ENCODE assay signal across 11 cellular contexts in the genomic region with DNA sequence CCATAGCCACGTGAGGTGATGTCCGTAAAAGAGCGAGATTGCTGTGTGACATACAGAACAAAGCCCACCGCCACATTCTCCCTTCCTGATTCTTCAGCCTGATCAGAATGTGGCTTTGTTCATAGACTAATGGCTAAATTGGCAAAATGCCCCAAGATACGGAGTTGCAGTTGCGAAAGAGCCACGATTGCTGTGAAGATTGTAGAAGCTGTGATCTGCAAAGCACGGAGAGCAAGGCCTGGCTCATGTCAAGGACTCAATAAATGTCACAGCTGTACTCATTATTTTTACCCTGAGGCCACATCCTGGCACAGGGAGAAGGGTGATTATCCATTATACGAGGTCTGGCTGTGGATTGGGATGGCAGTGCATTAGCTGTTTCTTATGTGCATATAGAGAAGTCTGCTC. TPM values are rescaled to one million over a fixed set of nuclear protein-coding genes. Genes with fewer than 3 reads are reported as not detected.
A peak's percentile ranks its signal among the peaks of the same experiment; 100 is the strongest.
DNase-seq lines count a peak whose midpoint lies in the region; ATAC-seq and TF ChIP-seq lines count a peak whose summit lies in the region.
"Had no signal": no experiment of that assay in that cellular context is flagged by ENCODE, and none has a peak within 500 bp of the region (broad histone marks: within the 10 kb centered on the region; RNA-seq: fewer than 3 reads in every experiment).

No MANE protein-coding gene starts in this region.

- peak overlapping the region; percentile 70 for H3K27ac ChIP-seq in A673 (ENCODE audit: low read depth, low read length, poor library complexity, severe bottlenecking)
- H3K27ac ChIP-seq in CD8-positive, alpha-beta T cell (ENCODE audit: low read depth, low read length) = no peak overlapping the region
- H3K27ac ChIP-seq: brain microvascular endothelial cell had no signal

- H3K36me3 ChIP-seq in A673 (ENCODE audit: insufficient read depth, low read length, poor library complexity, severe bottlenecking) = no peaks in the 10 kb centered on the region
- no peaks in the 10 kb centered on the region for H3K36me3 ChIP-seq in CD8-positive, alpha-beta T cell (ENCODE audit: insufficient read depth, low read length)
- H3K36me3 ChIP-seq: brain microvascular endothelial cell had no signal

- no peaks in the 10 kb centered on the region for H3K9me3 ChIP-seq in A673 (ENCODE audit: low read depth, low read length, poor library complexity, severe bottlenecking)
- no peaks in the 10 kb centered on the region for H3K9me3 ChIP-seq in CD8-positive, alpha-beta T cell (ENCODE audit: low read length)

- POLR2A ChIA-PET in A673 (lab: Charles Lee; ENCODE audit: low non-redundant PET) = interaction anchor here (0.6 kb wide), 1 partner anchor 19 kb away, joined by 10 read pairs; no protein-coding TSS in a partner anchor
- POLR2A ChIA-PET in CD8-positive, alpha-beta T cell (lab: Charles Lee) = no interaction called here

- intact Hi-C loops in A673 (cut with micrococcal nuclease; ENCODE audit: unreplicated experiment) (no loop called here), left colon (cut with DNase I, micrococcal nuclease) (no loop called here)
- intact Hi-C loops in CD8-positive, alpha-beta T cell (cut with DNase I, micrococcal nuclease) = no loop called here

- H3K36me3 Mint-ChIP-seq in HFFc6 (ENCODE audit: low read depth) = no peaks in the 10 kb centered on the region
- H3K36me3 Mint-ChIP-seq in CD8-positive, alpha-beta T cell = no peaks in the 10 kb centered on the region
- H3K36me3 Mint-ChIP-seq: CD4-positive, CD25-positive, alpha-beta regulatory T cell had no signal

- no peaks in the 10 kb centered on the region for H3K27me3 ChIP-seq in A673 (replicated peaks; ENCODE audit: insufficient read depth, low read depth, low read length, poor library complexity)
- H3K27me3 ChIP-seq in CD8-positive, alpha-beta T cell (ENCODE audit: insufficient read depth, low read length) = no peaks in the 10 kb centered on the region
- H3K27me3 ChIP-seq: brain microvascular endothelial cell had no signal

- H3K4me3 Mint-ChIP-seq in HFFc6 = no peak overlapping the region
- no peak overlapping the region for H3K4me3 Mint-ChIP-seq in CD8-positive, alpha-beta T cell
- H3K4me3 Mint-ChIP-seq: activated CD8-positive, alpha-beta T cell treated with anti-CD3 and anti-CD28 coated beads, Interleukin-2, amount 10 ng/mL, durations not matched to agents 7 days and 5 days; CD4-positive, CD25-positive, alpha-beta regulatory T cell had no signal

- peaks cover 10% of the 10 kb centered on the region for H3K4me1 Mint-ChIP-seq in HFFc6 (ENCODE audit: low read depth)
- peaks cover 11% of the 10 kb centered on the region for H3K4me1 Mint-ChIP-seq in CD8-positive, alpha-beta T cell (ENCODE audit: low read depth)

- TF ChIP-seq CTCF in A673 (conservative IDR thresholded peaks at IDR 0.05; ENCODE audit: low read depth, low read length) (no peak), HFFc6 (IDR thresholded peaks at IDR 0.05) (no peak)
- TF ChIP-seq CTCF in CD8-positive, alpha-beta T cell (IDR thresholded peaks at IDR 0.05) = no peak

- no peak overlapping the region for H3K4me3 ChIP-seq in A673 (ENCODE audit: low read depth, low read length, poor library complexity, severe bottlenecking)
- H3K4me3 ChIP-seq in CD8-positive, alpha-beta T cell (ENCODE audit: low read depth, low read length) = no peak overlapping the region

- H3K4me1 ChIP-seq in A673 (ENCODE audit: insufficient read depth, low read length, poor library complexity, severe bottlenecking) = peaks cover 32% of the 10 kb centered on the region
- no peaks in the 10 kb centered on the region for H3K4me1 ChIP-seq in CD8-positive, alpha-beta T cell (ENCODE audit: insufficient read depth, low read length)

- H3K27ac Mint-ChIP-seq in HFFc6 = no peak overlapping the region
- H3K27ac Mint-ChIP-seq in CD8-positive, alpha-beta T cell = no peak overlapping the region
- H3K27ac Mint-ChIP-seq: activated CD8-positive, alpha-beta T cell treated with anti-CD3 and anti-CD28 coated beads, Interleukin-2, amount 10 ng/mL, durations not matched to agents 7 days and 5 days; CD4-positive, CD25-positive, alpha-beta regulatory T cell had no signal

- peak; percentile 23 for ATAC-seq in left colon
- no peak for ATAC-seq in CD8-positive, alpha-beta T cell
- ATAC-seq in GM21423 (IDR thresholded peaks at IDR 0.05; ENCODE audit: unreplicated experiment) = no peak
- ATAC-seq: activated CD8-positive, alpha-beta T cell treated with anti-CD3 and anti-CD28 coated beads, Interleukin-2, amount 10 ng/mL, durations not matched to agents 7 days and 5 days had no signal

- CTCF ChIA-PET in A673 (lab: Charles Lee) = no interaction called here
- CTCF ChIA-PET in CD8-positive, alpha-beta T cell (lab: Charles Lee) = no interaction called here

- BruUV-seq in A673 (replicated peaks; lab: Mats Ljungman, UMichigan) = no TSS peak

- DNase-seq in A673 (ENCODE audit: low spot score) = peak; percentile 97
- DNase-seq in HFFc6 = peak; percentile 8
- peak; percentile 67 for DNase-seq in SK-MEL-5 (ENCODE audit: low read depth, low spot score)
- DNase-seq in left colon = peak in 1 of 2 donors; percentile 66
- DNase-seq in NCI-H774 (lab: John Stamatoyannopoulos, UW) = no peak
- no peak for DNase-seq in GM19240 (ENCODE audit: insufficient read length, low spot score)
- DNase-seq in CD8-positive, alpha-beta T cell = no peak
- DNase-seq: activated CD8-positive, alpha-beta T cell treated with anti-CD3 and anti-CD28 coated beads, Interleukin-2, amount 10 ng/mL, durations not matched to agents 7 days and 5 days; brain microvascular endothelial cell; CD4-positive, CD25-positive, alpha-beta regulatory T cell had no signal

- no peaks in the 10 kb centered on the region for H3K9me3 Mint-ChIP-seq in HFFc6
- H3K9me3 Mint-ChIP-seq in CD8-positive, alpha-beta T cell = no peaks in the 10 kb centered on the region

- peaks cover 3% of the 10 kb centered on the region for H3K27me3 Mint-ChIP-seq in HFFc6 (ENCODE audit: insufficient read depth)
- H3K27me3 Mint-ChIP-seq in CD8-positive, alpha-beta T cell (ENCODE audit: low read depth) = no peaks in the 10 kb centered on the region
- H3K27me3 Mint-ChIP-seq: CD4-positive, CD25-positive, alpha-beta regulatory T cell had no signal

- in situ Hi-C loops in SK-MEL-5 (cut with HindIII; ENCODE audit: low pct_unique_long_range_greater_than_20kb, low sequenced_read_pairs) = no loop called here

RNA-seq across cellular contexts. Expression of gene ARSD, which starts 34.2 kb away (rescaled TPM):
- total RNA-seq in A673 (2021) (1.2 and 1.6 TPM in 2 replicates), left colon (100 to 1,000 TPM in 1 of 2 donors, 10 to 100 TPM in 1; 93.1 to 104 TPM)
- 10 to 100 TPM in 3 of 6 experiments, 1 to 10 TPM in 3; 8.3 to 13.4 (median 10.4) TPM for total RNA-seq in HFFc6 (2021; fragmentation: NEBNext Ultra II Directional; extraction: Animal tissue kit (Norgen Biotek cat#: 25700))
- 24.9 and 27.9 TPM in 2 replicates for total RNA-seq in SK-MEL-5 (2014; rRNA removed; shearing (Covaris generic))
- 19.6 and 26.8 TPM in 2 replicates for polyA plus RNA-seq in SK-MEL-5 (2015; cell fraction: cytosol; rRNA removed)
- 7.7 and 7.9 TPM in 2 replicates for polyA plus RNA-seq in SK-MEL-5 (2015; cell fraction: nucleus; rRNA removed)
- under 1 TPM; 0.72 to 0.84 TPM for total RNA-seq in CD8-positive, alpha-beta T cell

Comparison
In these comparisons a context has a peak if more than half of its experiments do, and no peak if none do; other contexts are left out.
1. DNase-seq: peak in A673 (single experiment), HFFc6 (single experiment) and SK-MEL-5 (single experiment); none in NCI-H774 (single experiment), GM19240 (single experiment) and CD8-positive, alpha-beta T cell (0 of 7).